Comparison of ENCODE assay signal across 8 cellular contexts in genomic region chr7:94160719-94161435, GRCh38.
DNase-seq lines count a peak whose midpoint lies in the region; ATAC-seq and FAIRE-seq lines count a peak whose summit lies in the region.

No MANE protein-coding gene starts in this region.

- ATAC-seq in GM21526 (IDR thresholded peaks at IDR 0.05; ENCODE audit: low FRiP score, unreplicated experiment), result peak; percentile 99
- ATAC-seq in HG03469 (IDR thresholded peaks at IDR 0.05; ENCODE audit: unreplicated experiment), result peak; percentile 97

- no peaks in the 10 kb centered on the region for H3K27me3 ChIP-seq in H7 (ENCODE audit: control insufficient read depth, insufficient read depth, low read length)

- no peaks in the 10 kb centered on the region for H3K36me3 ChIP-seq in H7 (replicated peaks; ENCODE audit: control insufficient read depth, insufficient read depth, low read length)

- FAIRE-seq in GM18507 (lab: Jason Lieb, UNC), result peak; percentile 90

- no peak overlapping the region for H3K4me3 ChIP-seq in H7 (ENCODE audit: insufficient read depth, low read depth, low read length)

- DNase-seq in GM18507 (ENCODE audit: extremely low spot score, insufficient read length, low read depth) (peak; percentile 7), germinal center (ENCODE audit: low spot score) (peak; percentile 48), NCI-H1105 treated with DMSO at 0.1 percent for 48 hours (lab: John Stamatoyannopoulos, UW) (no peak), H7 (no peak), midbrain (lab: John Stamatoyannopoulos, UW) (no peak), NCI-H2196 (lab: John Stamatoyannopoulos, UW; ENCODE audit: unreplicated experiment) (no peak)

Comparison
In these comparisons a context has a peak if more than half of its experiments do, and no peak if none do; other contexts are left out.
1. DNase-seq: peak in GM18507 (single experiment) and germinal center (single experiment); none in NCI-H1105 treated with DMSO at 0.1 percent for 48 hours (single experiment), H7 (single experiment), midbrain (single experiment) and NCI-H2196 (single experiment).